ENCODE assay signal across 24 cellular contexts in the genomic region with DNA sequence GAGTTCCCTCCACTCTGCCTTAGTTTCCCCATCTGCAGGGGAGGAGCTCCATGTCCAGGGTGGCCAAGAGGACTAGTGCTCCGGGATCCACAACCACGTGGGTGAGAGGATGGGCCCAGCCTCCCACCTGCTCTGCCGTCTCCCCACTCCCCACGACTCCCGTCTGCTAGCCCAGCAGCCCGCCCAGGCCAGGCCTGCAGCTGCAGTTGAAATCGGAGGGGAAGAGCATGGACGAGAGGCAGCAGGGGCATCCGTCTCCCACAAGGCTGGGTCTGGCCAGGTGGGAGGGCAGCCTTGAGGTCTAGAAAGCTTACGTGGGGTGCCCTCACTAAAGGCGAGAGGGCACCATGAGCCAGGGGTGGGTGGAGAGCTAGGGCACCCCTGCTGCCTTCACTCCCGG.
"Had no signal": no experiment of that assay in that cellular context is flagged by ENCODE, and none has a peak within 500 bp of the region (broad histone marks: within the 10 kb centered on the region; RNA-seq: fewer than 3 reads in every experiment).

No MANE protein-coding gene starts in this region.

- H3K36me3 Mint-ChIP-seq: activated CD8-positive, alpha-beta memory T cell treated with anti-CD3 and anti-CD28 coated beads, Interleukin-2, amount 10 ng/mL, durations not matched to agents 7 days and 5 days; activated naive CD4-positive, alpha-beta T cell treated with anti-CD3 and anti-CD28 coated beads, Interleukin-2, amount 10 ng/mL, durations not matched to agents 7 days and 5 days; activated naive CD8-positive, alpha-beta T cell treated with anti-CD3 and anti-CD28 coated beads for 36 hours had no signal

- H3K27me3 Mint-ChIP-seq: activated CD4-positive, alpha-beta T cell treated with anti-CD3 and anti-CD28 coated beads, Interleukin-2, amount 10 ng/mL, durations not matched to agents 24 days and 14 days; activated CD8-positive, alpha-beta memory T cell treated with anti-CD3 and anti-CD28 coated beads, Interleukin-2, amount 10 ng/mL, durations not matched to agents 7 days and 5 days; activated naive CD4-positive, alpha-beta T cell treated with anti-CD3 and anti-CD28 coated beads, Interleukin-2, amount 10 ng/mL, durations not matched to agents 7 days and 5 days; activated naive CD8-positive, alpha-beta T cell treated with anti-CD3 and anti-CD28 coated beads for 36 hours had no signal

- H3K9me3 ChIP-seq: Peyer's patch, SJSA1 had no signal

- H3K9me3 Mint-ChIP-seq: activated B cell treated with CpG ODN at 0.5 μM for 24 hours; activated CD4-positive, alpha-beta T cell treated with anti-CD3 and anti-CD28 coated beads, Interleukin-2, amount 10 ng/mL, durations not matched to agents 24 days and 14 days; activated naive CD4-positive, alpha-beta T cell treated with anti-CD3 and anti-CD28 coated beads, Interleukin-2, amount 10 ng/mL, durations not matched to agents 7 days and 5 days; activated naive CD8-positive, alpha-beta T cell treated with anti-CD3 and anti-CD28 coated beads for 36 hours; activated T-cell treated with anti-CD3 and anti-CD28 coated beads, Interleukin-2, amount 50 U/mL, for 4 hours had no signal

- H3K9ac ChIP-seq: KMS-11 had no signal

- H3K27ac ChIP-seq: brain microvascular endothelial cell, KMS-11, Peyer's patch, RWPE1, SJSA1 had no signal

- H3K4me2 ChIP-seq: KMS-11 had no signal

- H3K27me3 ChIP-seq: brain microvascular endothelial cell, Peyer's patch, SJSA1 had no signal

- H3K4me3 ChIP-seq: Peyer's patch, SJSA1 had no signal

- H3K27ac Mint-ChIP-seq: activated B cell treated with CpG ODN at 0.5 μM for 24 hours; activated CD4-positive, alpha-beta T cell treated with anti-CD3 and anti-CD28 coated beads, Interleukin-2, amount 10 ng/mL, durations not matched to agents 24 days and 14 days; activated CD8-positive, alpha-beta memory T cell treated with anti-CD3 and anti-CD28 coated beads, Interleukin-2, amount 10 ng/mL, durations not matched to agents 7 days and 5 days; activated naive CD4-positive, alpha-beta T cell treated with anti-CD3 and anti-CD28 coated beads, Interleukin-2, amount 10 ng/mL, durations not matched to agents 7 days and 5 days; activated naive CD8-positive, alpha-beta T cell treated with anti-CD3 and anti-CD28 coated beads for 36 hours had no signal

- H3K36me3 ChIP-seq: brain microvascular endothelial cell, Peyer's patch, SJSA1 had no signal

- H3K4me3 Mint-ChIP-seq: activated B cell treated with CpG ODN at 0.5 μM for 24 hours; activated CD4-positive, alpha-beta T cell treated with anti-CD3 and anti-CD28 coated beads, Interleukin-2, amount 10 ng/mL, durations not matched to agents 24 days and 14 days; activated CD8-positive, alpha-beta memory T cell treated with anti-CD3 and anti-CD28 coated beads, Interleukin-2, amount 10 ng/mL, durations not matched to agents 7 days and 5 days; activated naive CD4-positive, alpha-beta T cell treated with anti-CD3 and anti-CD28 coated beads, Interleukin-2, amount 10 ng/mL, durations not matched to agents 7 days and 5 days; activated naive CD8-positive, alpha-beta T cell treated with anti-CD3 and anti-CD28 coated beads for 36 hours; activated T-cell treated with anti-CD3 and anti-CD28 coated beads, Interleukin-2, amount 50 U/mL, for 4 hours had no signal

- ATAC-seq: activated CD8-positive, alpha-beta memory T cell treated with anti-CD3 and anti-CD28 coated beads, Interleukin-2, amount 10 ng/mL, durations not matched to agents 7 days and 5 days; activated T-cell treated with anti-CD3 and anti-CD28 coated beads, Interleukin-2, amount 50 U/mL, for 4 hours; SK-N-SH treated with all-trans-retinoic acid at 6 μM for 48 hours had no signal

- DNase-seq: activated B cell treated with CpG ODN at 0.5 μM for 24 hours; activated CD4-positive, alpha-beta T cell treated with anti-CD3 and anti-CD28 coated beads for 1 hour; activated CD4-positive, alpha-beta T cell treated with anti-CD3 and anti-CD28 coated beads, Interleukin-2, amount 10 ng/mL, durations not matched to agents 24 days and 14 days; activated CD4-positive, alpha-beta T cell treated with anti-CD3 and anti-CD28 coated beads, Interleukin-2, amount 50 U/mL, for 48 hours; activated CD8-positive, alpha-beta memory T cell treated with anti-CD3 and anti-CD28 coated beads, Interleukin-2, amount 10 ng/mL, durations not matched to agents 7 days and 5 days; activated gamma-delta T cell treated with Interleukin-2 at 50 U/mL for 16 hours; activated naive CD4-positive, alpha-beta T cell treated with anti-CD3 and anti-CD28 coated beads, Interleukin-2, amount 10 ng/mL, durations not matched to agents 7 days and 5 days; activated naive CD8-positive, alpha-beta T cell treated with anti-CD3 and anti-CD28 coated beads for 36 hours; activated T-cell treated with anti-CD3 and anti-CD28 coated beads, Interleukin-2, amount 50 U/mL, for 4 hours; brain microvascular endothelial cell; cerebellar nuclear complex; NCI-H1092 treated with DMSO at 0.1 percent for 48 hours; NCI-H1436; NCI-H2029 treated with DMSO at 0.1 percent for 48 hours; NCI-H345; NCI-H510A; NCI-H526 treated with DMSO at 0.1 percent for 48 hours; Peyer's patch; SHP77; SW 1271 had no signal
